ENCODE assay signal across 8 cellular contexts in the genomic region with DNA sequence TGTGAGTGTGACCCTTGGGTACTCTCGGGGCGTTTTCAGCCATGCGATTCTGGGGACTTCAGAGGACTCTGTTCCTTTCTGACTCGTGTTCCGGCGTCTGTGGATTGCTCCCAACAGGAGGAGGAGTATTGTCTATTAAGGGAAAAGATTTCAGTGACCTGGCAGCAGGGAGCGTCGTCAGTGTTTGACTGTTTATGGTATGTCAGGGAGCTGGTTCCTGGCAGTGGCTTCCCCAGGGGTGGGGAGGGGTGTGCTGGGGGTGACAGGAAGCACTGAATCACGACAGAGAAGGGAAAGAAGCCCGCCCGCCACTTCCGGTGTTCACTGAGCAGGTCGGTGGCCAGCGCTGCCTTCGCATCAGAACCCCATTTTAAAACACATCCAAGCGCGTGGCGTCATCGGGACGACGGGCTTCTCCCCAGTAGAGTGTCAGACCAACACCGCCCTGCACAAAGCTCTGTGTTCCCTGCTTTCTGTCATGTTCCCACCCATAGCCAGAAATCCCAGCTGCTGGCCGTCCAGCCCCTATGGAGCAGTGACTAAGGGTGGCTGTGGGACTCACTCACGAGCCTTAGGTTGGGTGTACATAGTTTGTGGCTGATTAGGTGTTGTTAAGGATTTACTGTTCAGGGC. TPM values are rescaled to one million over a fixed set of nuclear protein-coding genes. Genes with fewer than 3 reads are reported as not detected.
DNase-seq lines count a peak whose midpoint lies in the region; ATAC-seq and TF ChIP-seq lines count a peak whose summit lies in the region.

No MANE protein-coding gene starts in this region.

- H3K4me1 Mint-ChIP-seq in CD4-positive, alpha-beta memory T cell = peaks cover 11 to 26% (median 17%) of the 10 kb centered on the region in 4 donors
- peaks cover 25% of the 10 kb centered on the region for H3K4me1 Mint-ChIP-seq in activated T-helper 2 cell treated with anti-CD3 and anti-CD28 coated beads, Interferon-gamma antibody, Interleukin-2, Interleukin-4, amounts not matched to agents 10 μg/mL and 5 μg/mL and 100 μg/mL, durations not matched to agents 14 hours and 24 hours and 36 hours (ENCODE audit: low read depth)

- no peak overlapping the region for H3K27ac ChIP-seq in CD4-positive, alpha-beta memory T cell (ENCODE audit: low read depth, low read length)
- H3K27ac ChIP-seq in spleen = peak overlapping the region; percentile 64 to 90 (median 80)

- H3K36me3 ChIP-seq in CD4-positive, alpha-beta memory T cell (ENCODE audit: insufficient read depth, low read length) = no peaks in the 10 kb centered on the region
- no peaks in the 10 kb centered on the region for H3K36me3 ChIP-seq in spleen

- H3K9me3 Mint-ChIP-seq in CD4-positive, alpha-beta memory T cell = peaks cover 0 to 7% (median 0%) of the 10 kb centered on the region in 8 donors
- H3K9me3 Mint-ChIP-seq in activated T-helper 2 cell treated with anti-CD3 and anti-CD28 coated beads, Interferon-gamma antibody, Interleukin-2, Interleukin-4, amounts not matched to agents 10 μg/mL and 5 μg/mL and 100 μg/mL, durations not matched to agents 14 hours and 24 hours and 36 hours = no peaks in the 10 kb centered on the region

- TF ChIP-seq POLR2A in spleen (IDR thresholded peaks at IDR 0.05) = no peak

- intact Hi-C loops in CD4-positive, alpha-beta memory T cell (cut with micrococcal nuclease) = no loop called here
- intact Hi-C loops in activated T-helper 2 cell treated with anti-CD3 and anti-CD28 coated beads, Interferon-gamma antibody, Interleukin-2, Interleukin-4, amounts not matched to agents 10 μg/mL and 5 μg/mL and 100 μg/mL, durations not matched to agents 14 hours and 24 hours and 36 hours (cut with micrococcal nuclease) = loop anchor here (10.0 kb wide), 1 partner anchor 74 kb away; no protein-coding TSS in a partner anchor
- intact Hi-C loops in left ventricle myocardium superior (cut with micrococcal nuclease) = no loop called here
- intact Hi-C loops in spleen (cut with DNase I; ENCODE audit: low total_unique reads) = loop anchor here (10.0 kb wide), 1 partner anchor 84 kb away; no protein-coding TSS in a partner anchor

- CTCF ChIA-PET in CD4-positive, alpha-beta memory T cell (lab: Charles Lee; ENCODE audit: partially characterized antibody) = no interaction called here

- H3K9me3 ChIP-seq in CD4-positive, alpha-beta memory T cell (ENCODE audit: control insufficient read depth in 1 of 2, low read length in 2 of 2) = no peaks in the 10 kb centered on the region
- H3K9me3 ChIP-seq in spleen = no peaks in the 10 kb centered on the region

- H3K27me3 Mint-ChIP-seq in CD4-positive, alpha-beta memory T cell = peaks cover 8 to 13% of the 10 kb centered on the region in 2 donors
- peaks cover 24% of the 10 kb centered on the region for H3K27me3 Mint-ChIP-seq in activated T-helper 2 cell treated with anti-CD3 and anti-CD28 coated beads, Interferon-gamma antibody, Interleukin-2, Interleukin-4, amounts not matched to agents 10 μg/mL and 5 μg/mL and 100 μg/mL, durations not matched to agents 14 hours and 24 hours and 36 hours (ENCODE audit: low read depth)

- peak overlapping the region; percentile 55 to 79 (median 70) for H3K4me3 Mint-ChIP-seq in CD4-positive, alpha-beta memory T cell
- peak overlapping the region; percentile 35 for H3K4me3 Mint-ChIP-seq in activated T-helper 2 cell treated with anti-CD3 and anti-CD28 coated beads, Interferon-gamma antibody, Interleukin-2, Interleukin-4, amounts not matched to agents 10 μg/mL and 5 μg/mL and 100 μg/mL, durations not matched to agents 14 hours and 24 hours and 36 hours (ENCODE audit: low read depth)

- no peaks in the 10 kb centered on the region for H3K27me3 ChIP-seq in CD4-positive, alpha-beta memory T cell (ENCODE audit: insufficient read depth, low read length)
- peaks cover 0 to 14% (median 0%) of the 10 kb centered on the region in 7 donors for H3K27me3 ChIP-seq in spleen (replicated peaks in 1 of 7)

- H3K4me1 ChIP-seq in CD4-positive, alpha-beta memory T cell (ENCODE audit: insufficient read depth, low read length) = peaks cover 14% of the 10 kb centered on the region
- H3K4me1 ChIP-seq in spleen = peaks cover 18 to 70% (median 44%) of the 10 kb centered on the region in 6 donors

- H3K4me3 ChIP-seq in CD4-positive, alpha-beta memory T cell (ENCODE audit: low read length in 2 of 2) = no peak overlapping the region
- peak overlapping the region in 2 of 8 donors; percentile 2 to 46 for H3K4me3 ChIP-seq in spleen

- H3K27ac Mint-ChIP-seq in CD4-positive, alpha-beta memory T cell = peak overlapping the region; percentile 17 to 72 (median 51)
- H3K27ac Mint-ChIP-seq in activated T-helper 2 cell treated with anti-CD3 and anti-CD28 coated beads, Interferon-gamma antibody, Interleukin-2, Interleukin-4, amounts not matched to agents 10 μg/mL and 5 μg/mL and 100 μg/mL, durations not matched to agents 14 hours and 24 hours and 36 hours = peak overlapping the region; percentile 24

- DNase-seq in CD4-positive, alpha-beta memory T cell = peak in 4 of 5 donors; percentile 11 to 36 (median 30)
- peak; percentile 28 for DNase-seq in activated T-helper 2 cell treated with anti-CD3 and anti-CD28 coated beads, Interferon-gamma antibody, Interleukin-2, Interleukin-4, amounts not matched to agents 10 μg/mL and 5 μg/mL and 100 μg/mL, durations not matched to agents 14 hours and 24 hours and 36 hours (ENCODE audit: low spot score)
- DNase-seq in left ventricle myocardium superior (peak; percentile 87), spleen (peak; percentile 85), GF-D8 (lab: John Stamatoyannopoulos, UW) (no peak), NOMO-1 treated with DMSO at 0.1 percent for 48 hours (lab: John Stamatoyannopoulos, UW; ENCODE audit: unreplicated experiment) (no peak), SIG-M5 treated with dmso at 0.1 percent for 504 hours (lab: John Stamatoyannopoulos, UW; ENCODE audit: unreplicated experiment) (no peak)

- 6 to 14% (median 7%) methylated on average over 23 to 24 of the region's 24 CpGs for WGBS in spleen, 5 donors

- no peak for TF ChIP-seq CTCF in spleen (IDR thresholded peaks at IDR 0.05 in 8 of 11, conservative IDR thresholded peaks at IDR 0.05 in 3 of 11)

- peak; percentile 45 for ATAC-seq in HG03432 (IDR thresholded peaks at IDR 0.05; ENCODE audit: unreplicated experiment)
- peak; percentile 52 for ATAC-seq in left ventricle myocardium superior

- no peaks in the 10 kb centered on the region for H3K36me3 Mint-ChIP-seq in CD4-positive, alpha-beta memory T cell
- H3K36me3 Mint-ChIP-seq in activated T-helper 2 cell treated with anti-CD3 and anti-CD28 coated beads, Interferon-gamma antibody, Interleukin-2, Interleukin-4, amounts not matched to agents 10 μg/mL and 5 μg/mL and 100 μg/mL, durations not matched to agents 14 hours and 24 hours and 36 hours (ENCODE audit: low read depth) = no peaks in the 10 kb centered on the region

- POLR2A ChIA-PET in CD4-positive, alpha-beta memory T cell (lab: Charles Lee; ENCODE audit: partially characterized antibody) = no interaction called here

RNA-seq across cellular contexts. Expression of gene COL4A2, which starts 33.8 kb away (rescaled TPM):
- total RNA-seq in CD4-positive, alpha-beta memory T cell = not detected
- polyA plus RNA-seq in CD4-positive, alpha-beta memory T cell = not detected
- not detected in 2 replicates for total RNA-seq in activated T-helper 2 cell treated with anti-CD3 and anti-CD28 coated beads, Interferon-gamma antibody, Interleukin-2, Interleukin-4, amounts not matched to agents 10 μg/mL and 5 μg/mL and 100 μg/mL, durations not matched to agents 14 hours and 24 hours and 36 hours
- 126 TPM for total RNA-seq in left ventricle myocardium superior
- 100 to 1,000 TPM; 296 to 712 (median 410) TPM for total RNA-seq in spleen
- 100 to 1,000 TPM in 1 of 3 donors, 10 to 100 TPM in 2; 52.6 to 116 (median 76.3) TPM for polyA plus RNA-seq in spleen

RNA-seq across cellular contexts. Expression of gene COL4A1, which starts 34.0 kb away (rescaled TPM):
- not detected for total RNA-seq in CD4-positive, alpha-beta memory T cell
- polyA plus RNA-seq in CD4-positive, alpha-beta memory T cell = not detected
- not detected in 2 replicates for total RNA-seq in activated T-helper 2 cell treated with anti-CD3 and anti-CD28 coated beads, Interferon-gamma antibody, Interleukin-2, Interleukin-4, amounts not matched to agents 10 μg/mL and 5 μg/mL and 100 μg/mL, durations not matched to agents 14 hours and 24 hours and 36 hours
- total RNA-seq in left ventricle myocardium superior (119 TPM), spleen (100 to 1,000 TPM; 251 to 959 (median 365) TPM)
- 10 to 100 TPM; 37.9 to 71.7 (median 61.5) TPM for polyA plus RNA-seq in spleen

Comparison
In these comparisons a context has a peak if more than half of its experiments do, and no peak if none do; other contexts are left out.
1. DNase-seq: peak in CD4-positive, alpha-beta memory T cell (4 of 5), activated T-helper 2 cell treated with anti-CD3 and anti-CD28 coated beads, Interferon-gamma antibody, Interleukin-2, Interleukin-4, amounts not matched to agents 10 μg/mL and 5 μg/mL and 100 μg/mL, durations not matched to agents 14 hours and 24 hours and 36 hours (single experiment), left ventricle myocardium superior (single experiment) and spleen (single experiment); none in GF-D8 (single experiment), NOMO-1 treated with DMSO at 0.1 percent for 48 hours (single experiment) and SIG-M5 treated with dmso at 0.1 percent for 504 hours (single experiment).
2. RNA of gene COL4A2, which starts 33.8 kb away (total RNA-seq): 296 to 712 TPM in spleen and 126 TPM in left ventricle myocardium superior (single experiment); not detected in CD4-positive, alpha-beta memory T cell and not detected in activated T-helper 2 cell treated with anti-CD3 and anti-CD28 coated beads, Interferon-gamma antibody, Interleukin-2, Interleukin-4, amounts not matched to agents 10 μg/mL and 5 μg/mL and 100 μg/mL, durations not matched to agents 14 hours and 24 hours and 36 hours; every median in the first group is over 100 times any median in the second.
3. RNA of gene COL4A1, which starts 34.0 kb away (total RNA-seq): 251 to 959 TPM in spleen and 119 TPM in left ventricle myocardium superior (single experiment); not detected in CD4-positive, alpha-beta memory T cell and not detected in activated T-helper 2 cell treated with anti-CD3 and anti-CD28 coated beads, Interferon-gamma antibody, Interleukin-2, Interleukin-4, amounts not matched to agents 10 μg/mL and 5 μg/mL and 100 μg/mL, durations not matched to agents 14 hours and 24 hours and 36 hours; every median in the first group is over 100 times any median in the second.
4. intact Hi-C loops: an anchor here in activated T-helper 2 cell treated with anti-CD3 and anti-CD28 coated beads, Interferon-gamma antibody, Interleukin-2, Interleukin-4, amounts not matched to agents 10 μg/mL and 5 μg/mL and 100 μg/mL, durations not matched to agents 14 hours and 24 hours and 36 hours (10.0 kb wide) and spleen (10.0 kb wide); none called in CD4-positive, alpha-beta memory T cell and left ventricle myocardium superior.